Comparison of ENCODE assay signal across 1 cellular context in the genomic region with DNA sequence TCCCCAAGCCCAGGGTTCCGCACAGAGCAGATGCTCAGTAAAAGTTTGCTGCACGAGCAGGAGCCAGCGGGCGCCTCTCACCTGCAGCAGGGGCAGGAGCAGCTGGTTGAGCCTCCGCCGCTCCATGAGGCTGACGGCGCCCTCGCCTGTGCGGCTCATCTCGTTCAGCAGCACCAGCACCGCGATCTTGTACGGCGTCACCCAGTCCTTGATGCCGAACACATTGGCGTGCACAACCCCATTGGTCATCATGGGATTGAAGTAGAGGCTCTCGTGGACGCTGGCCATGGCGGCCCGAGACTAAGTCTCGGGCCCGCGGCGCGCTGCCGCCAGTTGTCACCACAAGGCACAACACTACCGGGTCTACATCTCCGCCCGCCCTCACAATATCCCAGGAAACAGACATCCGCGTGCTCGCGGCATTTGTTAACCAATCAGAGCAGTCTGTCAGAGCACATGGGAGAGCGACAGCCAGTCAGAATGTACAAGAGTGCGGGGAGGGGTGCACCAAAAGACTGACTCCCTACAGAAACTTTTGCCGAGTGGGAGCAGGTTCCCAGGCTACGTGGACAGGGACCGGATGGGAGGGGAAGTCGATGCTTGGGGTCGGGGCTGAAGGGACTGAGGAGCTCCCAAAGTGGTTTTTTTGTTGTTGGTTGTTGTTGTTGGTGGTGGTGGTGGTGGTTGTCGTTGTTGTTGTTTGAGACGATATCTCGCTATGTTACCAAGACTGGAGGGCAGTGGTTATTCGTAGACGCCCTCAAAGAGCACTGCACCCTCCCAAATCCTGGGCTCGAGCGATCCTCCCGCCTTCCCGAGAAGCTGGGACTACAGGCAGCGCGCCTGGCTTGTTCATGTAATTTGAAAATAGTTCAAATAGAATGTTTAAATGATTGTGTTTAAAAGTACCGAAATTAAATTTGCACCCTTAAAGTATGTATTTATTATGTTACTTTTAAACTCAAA.
A peak's percentile ranks its signal among the peaks of the same experiment; 100 is the strongest.
TF ChIP-seq lines count a peak whose summit lies in the region.

A gene with protein sequence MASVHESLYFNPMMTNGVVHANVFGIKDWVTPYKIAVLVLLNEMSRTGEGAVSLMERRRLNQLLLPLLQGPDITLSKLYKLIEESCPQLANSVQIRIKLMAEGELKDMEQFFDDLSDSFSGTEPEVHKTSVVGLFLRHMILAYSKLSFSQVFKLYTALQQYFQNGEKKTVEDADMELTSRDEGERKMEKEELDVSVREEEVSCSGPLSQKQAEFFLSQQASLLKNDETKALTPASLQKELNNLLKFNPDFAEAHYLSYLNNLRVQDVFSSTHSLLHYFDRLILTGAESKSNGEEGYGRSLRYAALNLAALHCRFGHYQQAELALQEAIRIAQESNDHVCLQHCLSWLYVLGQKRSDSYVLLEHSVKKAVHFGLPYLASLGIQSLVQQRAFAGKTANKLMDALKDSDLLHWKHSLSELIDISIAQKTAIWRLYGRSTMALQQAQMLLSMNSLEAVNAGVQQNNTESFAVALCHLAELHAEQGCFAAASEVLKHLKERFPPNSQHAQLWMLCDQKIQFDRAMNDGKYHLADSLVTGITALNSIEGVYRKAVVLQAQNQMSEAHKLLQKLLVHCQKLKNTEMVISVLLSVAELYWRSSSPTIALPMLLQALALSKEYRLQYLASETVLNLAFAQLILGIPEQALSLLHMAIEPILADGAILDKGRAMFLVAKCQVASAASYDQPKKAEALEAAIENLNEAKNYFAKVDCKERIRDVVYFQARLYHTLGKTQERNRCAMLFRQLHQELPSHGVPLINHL (minus strand): TSS at position 359 of the 966 bp plus-strand sequence. CDS start 71 bp downstream, at position 288.

TF ChIP-seq in K562, 482 proteins besides CTCF, POLR2A, EP300 and RAD21 (continued from another document and continues in another):
- TF ChIP-seq, protein P1, sequence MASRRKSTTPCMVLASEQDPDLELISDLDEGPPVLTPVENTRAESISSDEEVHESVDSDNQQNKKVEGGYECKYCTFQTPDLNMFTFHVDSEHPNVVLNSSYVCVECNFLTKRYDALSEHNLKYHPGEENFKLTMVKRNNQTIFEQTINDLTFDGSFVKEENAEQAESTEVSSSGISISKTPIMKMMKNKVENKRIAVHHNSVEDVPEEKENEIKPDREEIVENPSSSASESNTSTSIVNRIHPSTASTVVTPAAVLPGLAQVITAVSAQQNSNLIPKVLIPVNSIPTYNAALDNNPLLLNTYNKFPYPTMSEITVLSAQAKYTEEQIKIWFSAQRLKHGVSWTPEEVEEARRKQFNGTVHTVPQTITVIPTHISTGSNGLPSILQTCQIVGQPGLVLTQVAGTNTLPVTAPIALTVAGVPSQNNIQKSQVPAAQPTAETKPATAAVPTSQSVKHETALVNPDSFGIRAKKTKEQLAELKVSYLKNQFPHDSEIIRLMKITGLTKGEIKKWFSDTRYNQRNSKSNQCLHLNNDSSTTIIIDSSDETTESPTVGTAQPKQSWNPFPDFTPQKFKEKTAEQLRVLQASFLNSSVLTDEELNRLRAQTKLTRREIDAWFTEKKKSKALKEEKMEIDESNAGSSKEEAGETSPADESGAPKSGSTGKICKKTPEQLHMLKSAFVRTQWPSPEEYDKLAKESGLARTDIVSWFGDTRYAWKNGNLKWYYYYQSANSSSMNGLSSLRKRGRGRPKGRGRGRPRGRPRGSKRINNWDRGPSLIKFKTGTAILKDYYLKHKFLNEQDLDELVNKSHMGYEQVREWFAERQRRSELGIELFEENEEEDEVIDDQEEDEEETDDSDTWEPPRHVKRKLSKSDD (conservative IDR thresholded peaks at IDR 0.05; ENCODE audit: low read length) = no peak; the same call in 1 of the 2 replicates
- TF ChIP-seq, protein P2, sequence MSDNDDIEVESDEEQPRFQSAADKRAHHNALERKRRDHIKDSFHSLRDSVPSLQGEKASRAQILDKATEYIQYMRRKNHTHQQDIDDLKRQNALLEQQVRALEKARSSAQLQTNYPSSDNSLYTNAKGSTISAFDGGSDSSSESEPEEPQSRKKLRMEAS (CRISPR knock-in tag; IDR thresholded peaks at IDR 0.05) = peak; percentile 73
- no peak for TF ChIP-seq BRCA1 (IDR thresholded peaks at IDR 0.05)
- TF ChIP-seq BRCA1 (CRISPR knock-in tag; IDR thresholded peaks at IDR 0.05) = no peak
- TF ChIP-seq CC2D1A (IDR thresholded peaks at IDR 0.05) = peak; percentile 82
- peak; percentile 78; the same call in 1 of the 2 replicates for TF ChIP-seq L3MBTL2 (IDR thresholded peaks at IDR 0.05)
- no peak for TF ChIP-seq NCOA4 (IDR thresholded peaks at IDR 0.05; ENCODE audit: partially characterized antibody)
- TF ChIP-seq KDM1A (IDR thresholded peaks at IDR 0.05) = no peak
- TF ChIP-seq, protein P3, sequence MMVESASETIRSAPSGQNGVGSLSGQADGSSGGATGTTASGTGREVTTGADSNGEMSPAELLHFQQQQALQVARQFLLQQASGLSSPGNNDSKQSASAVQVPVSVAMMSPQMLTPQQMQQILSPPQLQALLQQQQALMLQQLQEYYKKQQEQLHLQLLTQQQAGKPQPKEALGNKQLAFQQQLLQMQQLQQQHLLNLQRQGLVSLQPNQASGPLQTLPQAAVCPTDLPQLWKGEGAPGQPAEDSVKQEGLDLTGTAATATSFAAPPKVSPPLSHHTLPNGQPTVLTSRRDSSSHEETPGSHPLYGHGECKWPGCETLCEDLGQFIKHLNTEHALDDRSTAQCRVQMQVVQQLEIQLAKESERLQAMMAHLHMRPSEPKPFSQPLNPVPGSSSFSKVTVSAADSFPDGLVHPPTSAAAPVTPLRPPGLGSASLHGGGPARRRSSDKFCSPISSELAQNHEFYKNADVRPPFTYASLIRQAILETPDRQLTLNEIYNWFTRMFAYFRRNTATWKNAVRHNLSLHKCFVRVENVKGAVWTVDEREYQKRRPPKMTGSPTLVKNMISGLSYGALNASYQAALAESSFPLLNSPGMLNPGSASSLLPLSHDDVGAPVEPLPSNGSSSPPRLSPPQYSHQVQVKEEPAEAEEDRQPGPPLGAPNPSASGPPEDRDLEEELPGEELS (CRISPR knock-in tag; IDR thresholded peaks at IDR 0.05; ENCODE audit: borderline replicate concordance) = peak; percentile 21; the same call in 1 of the 2 replicates
- TF ChIP-seq, protein P4, sequence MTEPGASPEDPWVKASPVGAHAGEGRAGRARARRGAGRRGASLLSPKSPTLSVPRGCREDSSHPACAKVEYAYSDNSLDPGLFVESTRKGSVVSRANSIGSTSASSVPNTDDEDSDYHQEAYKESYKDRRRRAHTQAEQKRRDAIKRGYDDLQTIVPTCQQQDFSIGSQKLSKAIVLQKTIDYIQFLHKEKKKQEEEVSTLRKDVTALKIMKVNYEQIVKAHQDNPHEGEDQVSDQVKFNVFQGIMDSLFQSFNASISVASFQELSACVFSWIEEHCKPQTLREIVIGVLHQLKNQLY (CRISPR knock-in tag; conservative IDR thresholded peaks at IDR 0.05) = no peak
- TF ChIP-seq, protein P5, sequence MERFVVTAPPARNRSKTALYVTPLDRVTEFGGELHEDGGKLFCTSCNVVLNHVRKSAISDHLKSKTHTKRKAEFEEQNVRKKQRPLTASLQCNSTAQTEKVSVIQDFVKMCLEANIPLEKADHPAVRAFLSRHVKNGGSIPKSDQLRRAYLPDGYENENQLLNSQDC (CRISPR knock-in tag; IDR thresholded peaks at IDR 0.05) = 0 out of 2 replicates have a peak, but pooled peaks have one; percentile 40
- TF ChIP-seq NR4A1 (CRISPR knock-in tag; IDR thresholded peaks at IDR 0.05) = no peak
- no peak for TF ChIP-seq NR4A1 (tag; IDR thresholded peaks at IDR 0.05)
- TF ChIP-seq SNRNP70 (optimal IDR thresholded peaks at IDR 0.05; ENCODE audit: low read depth, low read length) = no peak
- TF ChIP-seq KAT8 (IDR thresholded peaks at IDR 0.05; ENCODE audit: low read depth) = no peak
- TF ChIP-seq, protein P6, sequence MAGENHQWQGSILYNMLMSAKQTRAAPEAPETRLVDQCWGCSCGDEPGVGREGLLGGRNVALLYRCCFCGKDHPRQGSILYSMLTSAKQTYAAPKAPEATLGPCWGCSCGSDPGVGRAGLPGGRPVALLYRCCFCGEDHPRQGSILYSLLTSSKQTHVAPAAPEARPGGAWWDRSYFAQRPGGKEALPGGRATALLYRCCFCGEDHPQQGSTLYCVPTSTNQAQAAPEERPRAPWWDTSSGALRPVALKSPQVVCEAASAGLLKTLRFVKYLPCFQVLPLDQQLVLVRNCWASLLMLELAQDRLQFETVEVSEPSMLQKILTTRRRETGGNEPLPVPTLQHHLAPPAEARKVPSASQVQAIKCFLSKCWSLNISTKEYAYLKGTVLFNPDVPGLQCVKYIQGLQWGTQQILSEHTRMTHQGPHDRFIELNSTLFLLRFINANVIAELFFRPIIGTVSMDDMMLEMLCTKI (IDR thresholded peaks at IDR 0.05; ENCODE audit: partially characterized antibody) = no peak
- TF ChIP-seq, protein P7, sequence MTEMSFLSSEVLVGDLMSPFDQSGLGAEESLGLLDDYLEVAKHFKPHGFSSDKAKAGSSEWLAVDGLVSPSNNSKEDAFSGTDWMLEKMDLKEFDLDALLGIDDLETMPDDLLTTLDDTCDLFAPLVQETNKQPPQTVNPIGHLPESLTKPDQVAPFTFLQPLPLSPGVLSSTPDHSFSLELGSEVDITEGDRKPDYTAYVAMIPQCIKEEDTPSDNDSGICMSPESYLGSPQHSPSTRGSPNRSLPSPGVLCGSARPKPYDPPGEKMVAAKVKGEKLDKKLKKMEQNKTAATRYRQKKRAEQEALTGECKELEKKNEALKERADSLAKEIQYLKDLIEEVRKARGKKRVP (CRISPR knock-in tag; IDR thresholded peaks at IDR 0.05) = no peak
- TF ChIP-seq, protein P8, sequence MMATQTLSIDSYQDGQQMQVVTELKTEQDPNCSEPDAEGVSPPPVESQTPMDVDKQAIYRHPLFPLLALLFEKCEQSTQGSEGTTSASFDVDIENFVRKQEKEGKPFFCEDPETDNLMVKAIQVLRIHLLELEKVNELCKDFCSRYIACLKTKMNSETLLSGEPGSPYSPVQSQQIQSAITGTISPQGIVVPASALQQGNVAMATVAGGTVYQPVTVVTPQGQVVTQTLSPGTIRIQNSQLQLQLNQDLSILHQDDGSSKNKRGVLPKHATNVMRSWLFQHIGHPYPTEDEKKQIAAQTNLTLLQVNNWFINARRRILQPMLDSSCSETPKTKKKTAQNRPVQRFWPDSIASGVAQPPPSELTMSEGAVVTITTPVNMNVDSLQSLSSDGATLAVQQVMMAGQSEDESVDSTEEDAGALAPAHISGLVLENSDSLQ (IDR thresholded peaks at IDR 0.05) = peak; percentile 86
- TF ChIP-seq CBFB (CRISPR knock-in tag; IDR thresholded peaks at IDR 0.05) = no peak
- no peak for TF ChIP-seq ZNF174 (CRISPR knock-in tag; IDR thresholded peaks at IDR 0.05)
- TF ChIP-seq EP400 (IDR thresholded peaks at IDR 0.05) = peak; percentile 100
- TF ChIP-seq TAF15 (IDR thresholded peaks at IDR 0.05; ENCODE audit: low read depth, low read length) = no peak
- TF ChIP-seq ZKSCAN1 (IDR thresholded peaks at IDR 0.05; ENCODE audit: low read depth, low read length) = peak; percentile 79
- peak; percentile 82 for TF ChIP-seq NFATC3 (IDR thresholded peaks at IDR 0.05)
- TF ChIP-seq NFE2L1 (tag; IDR thresholded peaks at IDR 0.05; ENCODE audit: borderline replicate concordance, low read depth) = no peak
- TF ChIP-seq, protein P9, sequence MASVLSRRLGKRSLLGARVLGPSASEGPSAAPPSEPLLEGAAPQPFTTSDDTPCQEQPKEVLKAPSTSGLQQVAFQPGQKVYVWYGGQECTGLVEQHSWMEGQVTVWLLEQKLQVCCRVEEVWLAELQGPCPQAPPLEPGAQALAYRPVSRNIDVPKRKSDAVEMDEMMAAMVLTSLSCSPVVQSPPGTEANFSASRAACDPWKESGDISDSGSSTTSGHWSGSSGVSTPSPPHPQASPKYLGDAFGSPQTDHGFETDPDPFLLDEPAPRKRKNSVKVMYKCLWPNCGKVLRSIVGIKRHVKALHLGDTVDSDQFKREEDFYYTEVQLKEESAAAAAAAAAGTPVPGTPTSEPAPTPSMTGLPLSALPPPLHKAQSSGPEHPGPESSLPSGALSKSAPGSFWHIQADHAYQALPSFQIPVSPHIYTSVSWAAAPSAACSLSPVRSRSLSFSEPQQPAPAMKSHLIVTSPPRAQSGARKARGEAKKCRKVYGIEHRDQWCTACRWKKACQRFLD (CRISPR knock-in tag; IDR thresholded peaks at IDR 0.05) = no peak
- TF ChIP-seq, protein P10, sequence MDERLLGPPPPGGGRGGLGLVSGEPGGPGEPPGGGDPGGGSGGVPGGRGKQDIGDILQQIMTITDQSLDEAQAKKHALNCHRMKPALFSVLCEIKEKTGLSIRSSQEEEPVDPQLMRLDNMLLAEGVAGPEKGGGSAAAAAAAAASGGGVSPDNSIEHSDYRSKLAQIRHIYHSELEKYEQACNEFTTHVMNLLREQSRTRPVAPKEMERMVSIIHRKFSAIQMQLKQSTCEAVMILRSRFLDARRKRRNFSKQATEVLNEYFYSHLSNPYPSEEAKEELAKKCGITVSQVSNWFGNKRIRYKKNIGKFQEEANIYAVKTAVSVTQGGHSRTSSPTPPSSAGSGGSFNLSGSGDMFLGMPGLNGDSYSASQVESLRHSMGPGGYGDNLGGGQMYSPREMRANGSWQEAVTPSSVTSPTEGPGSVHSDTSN (CRISPR knock-in tag; IDR thresholded peaks at IDR 0.05; ENCODE audit: low read depth) = no peak
- TF ChIP-seq, protein P10 (tag; conservative IDR thresholded peaks at IDR 0.05; ENCODE audit: low read depth) = no peak
- TF ChIP-seq, protein P11, sequence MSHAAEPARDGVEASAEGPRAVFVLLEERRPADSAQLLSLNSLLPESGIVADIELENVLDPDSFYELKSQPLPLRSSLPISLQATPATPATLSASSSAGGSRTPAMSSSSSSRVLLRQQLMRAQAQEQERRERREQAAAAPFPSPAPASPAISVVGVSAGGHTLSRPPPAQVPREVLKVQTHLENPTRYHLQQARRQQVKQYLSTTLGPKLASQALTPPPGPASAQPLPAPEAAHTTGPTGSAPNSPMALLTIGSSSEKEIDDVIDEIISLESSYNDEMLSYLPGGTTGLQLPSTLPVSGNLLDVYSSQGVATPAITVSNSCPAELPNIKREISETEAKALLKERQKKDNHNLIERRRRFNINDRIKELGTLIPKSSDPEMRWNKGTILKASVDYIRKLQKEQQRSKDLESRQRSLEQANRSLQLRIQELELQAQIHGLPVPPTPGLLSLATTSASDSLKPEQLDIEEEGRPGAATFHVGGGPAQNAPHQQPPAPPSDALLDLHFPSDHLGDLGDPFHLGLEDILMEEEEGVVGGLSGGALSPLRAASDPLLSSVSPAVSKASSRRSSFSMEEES (CRISPR knock-in tag; IDR thresholded peaks at IDR 0.05) = no peak
- no peak for TF ChIP-seq PURB (CRISPR knock-in tag; IDR thresholded peaks at IDR 0.05; ENCODE audit: low read depth)
- TF ChIP-seq ESRRA (IDR thresholded peaks at IDR 0.05; ENCODE audit: borderline replicate concordance, low read depth) = peak; percentile 80; the same call in 1 of the 2 replicates
- TF ChIP-seq DDX20 (tag; IDR thresholded peaks at IDR 0.05; ENCODE audit: low read depth) = no peak
- no peak for TF ChIP-seq BACH1 (tag; IDR thresholded peaks at IDR 0.05)
- TF ChIP-seq MIER1 (IDR thresholded peaks at IDR 0.05; ENCODE audit: low read depth) = no peak
- TF ChIP-seq ARNT (IDR thresholded peaks at IDR 0.05) = peak; percentile 25 to 81; a peak in 2 of 4 replicates
